ENCODE assay signal across 14 cellular contexts in the genomic region with DNA sequence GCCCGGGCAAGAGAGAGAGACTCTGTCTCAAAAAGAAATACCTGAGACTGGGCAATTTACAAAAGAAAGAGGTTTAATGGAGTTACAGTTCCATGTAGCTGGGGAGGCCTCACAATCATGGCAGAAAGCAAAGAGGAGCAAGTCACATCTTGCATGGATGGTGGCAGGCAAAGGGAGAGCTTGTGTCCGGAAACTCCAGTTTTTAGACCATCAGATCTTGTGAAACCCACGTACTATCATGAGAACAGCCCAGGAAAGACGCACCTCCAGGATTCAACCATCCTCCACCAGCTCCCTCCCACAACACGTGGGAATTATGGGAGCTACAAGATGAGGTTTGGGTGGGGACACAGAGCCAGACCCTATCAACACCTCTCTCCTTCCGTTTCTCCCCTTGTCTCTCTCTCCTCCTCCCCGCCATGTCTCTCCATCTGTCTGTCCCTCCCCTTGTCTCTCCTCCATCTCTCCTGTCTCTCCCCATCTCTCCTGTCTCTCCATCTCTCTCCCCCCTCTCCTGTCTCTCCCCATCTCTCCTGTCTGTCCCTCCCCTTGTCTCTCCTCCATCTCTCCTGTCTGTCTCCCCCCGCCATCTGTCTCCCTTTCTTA. TPM values are rescaled to one million over a fixed set of nuclear protein-coding genes. Genes with fewer than 3 reads are reported as not detected.
DNase-seq lines count a peak whose midpoint lies in the region; ATAC-seq lines count a peak whose summit lies in the region.
"Had no signal": no experiment of that assay in that cellular context is flagged by ENCODE, and none has a peak within 500 bp of the region (broad histone marks: within the 10 kb centered on the region; RNA-seq: fewer than 3 reads in every experiment).

No MANE protein-coding gene starts in this region.

- peak overlapping the region; percentile 21 for H3K9ac ChIP-seq in NT2/D1 (ENCODE audit: insufficient read length, low read depth)

- H3K4me3 ChIP-seq in NT2/D1 (ENCODE audit: insufficient read length, low read depth), result no peak overlapping the region
- H3K4me3 ChIP-seq: adrenal gland, thoracic aorta had no signal

- H3K4me1 ChIP-seq in NT2/D1 (ENCODE audit: insufficient read depth, insufficient read length), result peaks cover 21% of the 10 kb centered on the region

- no peak for DNase-seq in activated T-cell treated with anti-CD3 and anti-CD28 coated beads, Interleukin-2, amount 50 U/mL, for 72 hours
- no peak for DNase-seq in activated T-cell treated with anti-CD3 and anti-CD28 coated beads, Interleukin-2, amount 50 U/mL, for 4 hours
- no peak for DNase-seq in NT2/D1 (ENCODE audit: low read depth, low spot score)
- DNase-seq in activated naive CD8-positive, alpha-beta T cell treated with anti-CD3 and anti-CD28 coated beads, Interleukin-2, amount 50 U/mL, for 24 hours, result no peak
- no peak for DNase-seq in stimulated activated effector memory CD8-positive, alpha-beta T cell treated with anti-CD3 and anti-CD28 coated beads, Interleukin-12 subunit alpha, Interleukin-12 subunit beta, amount 100 ng/mL, for 72 hours (ENCODE audit: low spot score in 2 of 2)
- no peak for DNase-seq in head of caudate nucleus
- DNase-seq: adrenal gland, foreskin fibroblast, naive B cell, NCI-H2081 treated with DMSO at 0.1 percent for 48 hours had no signal

- no peaks in the 10 kb centered on the region for H3K9me3 Mint-ChIP-seq in activated T-cell treated with anti-CD3 and anti-CD28 coated beads, Interleukin-2, amount 50 U/mL, for 72 hours
- no peaks in the 10 kb centered on the region for H3K9me3 Mint-ChIP-seq in activated T-cell treated with anti-CD3 and anti-CD28 coated beads, Interleukin-2, amount 50 U/mL, for 4 hours
- H3K9me3 Mint-ChIP-seq in activated naive CD8-positive, alpha-beta T cell treated with anti-CD3 and anti-CD28 coated beads, Interleukin-2, amount 50 U/mL, for 24 hours, result no peaks in the 10 kb centered on the region
- H3K9me3 Mint-ChIP-seq in stimulated activated effector memory CD8-positive, alpha-beta T cell treated with anti-CD3 and anti-CD28 coated beads, Interleukin-12 subunit alpha, Interleukin-12 subunit beta, amount 100 ng/mL, for 72 hours, result no peaks in the 10 kb centered on the region
- H3K9me3 Mint-ChIP-seq: naive B cell had no signal

- peaks cover 35% of the 10 kb centered on the region for H3K4me1 Mint-ChIP-seq in activated T-cell treated with anti-CD3 and anti-CD28 coated beads, Interleukin-2, amount 50 U/mL, for 72 hours (ENCODE audit: low read depth)
- peaks cover 52% of the 10 kb centered on the region for H3K4me1 Mint-ChIP-seq in activated T-cell treated with anti-CD3 and anti-CD28 coated beads, Interleukin-2, amount 50 U/mL, for 4 hours (ENCODE audit: low read depth)
- H3K4me1 Mint-ChIP-seq in activated naive CD8-positive, alpha-beta T cell treated with anti-CD3 and anti-CD28 coated beads, Interleukin-2, amount 50 U/mL, for 24 hours, result peaks cover 53% of the 10 kb centered on the region
- peaks cover 48% of the 10 kb centered on the region for H3K4me1 Mint-ChIP-seq in stimulated activated effector memory CD8-positive, alpha-beta T cell treated with anti-CD3 and anti-CD28 coated beads, Interleukin-12 subunit alpha, Interleukin-12 subunit beta, amount 100 ng/mL, for 72 hours

- no peak for ATAC-seq in activated T-cell treated with anti-CD3 and anti-CD28 coated beads, Interleukin-2, amount 50 U/mL, for 72 hours (replicated peaks in 1 of 2)
- no peak for ATAC-seq in activated T-cell treated with anti-CD3 and anti-CD28 coated beads, Interleukin-2, amount 50 U/mL, for 4 hours
- ATAC-seq in activated naive CD8-positive, alpha-beta T cell treated with anti-CD3 and anti-CD28 coated beads, Interleukin-2, amount 50 U/mL, for 24 hours, result no peak
- ATAC-seq in stimulated activated effector memory CD8-positive, alpha-beta T cell treated with anti-CD3 and anti-CD28 coated beads, Interleukin-12 subunit alpha, Interleukin-12 subunit beta, amount 100 ng/mL, for 72 hours, result no peak
- ATAC-seq in GM18870 (IDR thresholded peaks at IDR 0.05; ENCODE audit: unreplicated experiment) (no peak), HG02973 (IDR thresholded peaks at IDR 0.05; ENCODE audit: unreplicated experiment) (no peak)
- ATAC-seq: left ventricle myocardium superior had no signal

- no peak overlapping the region for H3K4me3 Mint-ChIP-seq in activated T-cell treated with anti-CD3 and anti-CD28 coated beads, Interleukin-2, amount 50 U/mL, for 72 hours
- no peak overlapping the region for H3K4me3 Mint-ChIP-seq in activated T-cell treated with anti-CD3 and anti-CD28 coated beads, Interleukin-2, amount 50 U/mL, for 4 hours
- H3K4me3 Mint-ChIP-seq in activated naive CD8-positive, alpha-beta T cell treated with anti-CD3 and anti-CD28 coated beads, Interleukin-2, amount 50 U/mL, for 24 hours, result peak overlapping the region; percentile 7
- no peak overlapping the region for H3K4me3 Mint-ChIP-seq in stimulated activated effector memory CD8-positive, alpha-beta T cell treated with anti-CD3 and anti-CD28 coated beads, Interleukin-12 subunit alpha, Interleukin-12 subunit beta, amount 100 ng/mL, for 72 hours

- H3K27ac Mint-ChIP-seq in activated T-cell treated with anti-CD3 and anti-CD28 coated beads, Interleukin-2, amount 50 U/mL, for 72 hours, result peak overlapping the region; percentile 88
- H3K27ac Mint-ChIP-seq in activated naive CD8-positive, alpha-beta T cell treated with anti-CD3 and anti-CD28 coated beads, Interleukin-2, amount 50 U/mL, for 24 hours, result peak overlapping the region; percentile 59
- H3K27ac Mint-ChIP-seq in stimulated activated effector memory CD8-positive, alpha-beta T cell treated with anti-CD3 and anti-CD28 coated beads, Interleukin-12 subunit alpha, Interleukin-12 subunit beta, amount 100 ng/mL, for 72 hours, result peak overlapping the region; percentile 94

- no peaks in the 10 kb centered on the region for H3K27me3 ChIP-seq in NT2/D1 (ENCODE audit: insufficient read depth, insufficient read length)
- H3K27me3 ChIP-seq: adrenal gland had no signal

- intact Hi-C loops in head of caudate nucleus (cut with DNase I), result no loop called here

- H3K36me3 Mint-ChIP-seq in activated T-cell treated with anti-CD3 and anti-CD28 coated beads, Interleukin-2, amount 50 U/mL, for 72 hours (ENCODE audit: insufficient read depth in 2 of 2), result peaks cover 10 to 22% of the 10 kb centered on the region in 2 donors
- peaks cover 21% of the 10 kb centered on the region for H3K36me3 Mint-ChIP-seq in activated T-cell treated with anti-CD3 and anti-CD28 coated beads, Interleukin-2, amount 50 U/mL, for 4 hours (ENCODE audit: insufficient read depth)
- peaks cover 32% of the 10 kb centered on the region for H3K36me3 Mint-ChIP-seq in activated naive CD8-positive, alpha-beta T cell treated with anti-CD3 and anti-CD28 coated beads, Interleukin-2, amount 50 U/mL, for 24 hours (ENCODE audit: low read depth)
- peaks cover 100% of the 10 kb centered on the region for H3K36me3 Mint-ChIP-seq in stimulated activated effector memory CD8-positive, alpha-beta T cell treated with anti-CD3 and anti-CD28 coated beads, Interleukin-12 subunit alpha, Interleukin-12 subunit beta, amount 100 ng/mL, for 72 hours

- H3K36me3 ChIP-seq in NT2/D1 (ENCODE audit: insufficient read depth, insufficient read length, low read length), result peaks cover 82% of the 10 kb centered on the region
- H3K36me3 ChIP-seq: thoracic aorta had no signal

- no peaks in the 10 kb centered on the region for H3K27me3 Mint-ChIP-seq in activated T-cell treated with anti-CD3 and anti-CD28 coated beads, Interleukin-2, amount 50 U/mL, for 72 hours (ENCODE audit: low read depth)
- no peaks in the 10 kb centered on the region for H3K27me3 Mint-ChIP-seq in activated T-cell treated with anti-CD3 and anti-CD28 coated beads, Interleukin-2, amount 50 U/mL, for 4 hours (ENCODE audit: low read depth)
- no peaks in the 10 kb centered on the region for H3K27me3 Mint-ChIP-seq in activated naive CD8-positive, alpha-beta T cell treated with anti-CD3 and anti-CD28 coated beads, Interleukin-2, amount 50 U/mL, for 24 hours
- H3K27me3 Mint-ChIP-seq: naive B cell had no signal

- no peaks in the 10 kb centered on the region for H3K9me3 ChIP-seq in NT2/D1 (ENCODE audit: insufficient read depth, low read length)
- H3K9me3 ChIP-seq: adrenal gland, thoracic aorta had no signal

RNA-seq across cellular contexts. Expression of gene POLR2E, which starts 10.0 kb away (rescaled TPM):
- 100 to 1,000 TPM; 176 to 179 TPM for total RNA-seq in activated T-cell treated with anti-CD3 and anti-CD28 coated beads, Interleukin-2, amount 50 U/mL, for 72 hours
- total RNA-seq in activated T-cell treated with anti-CD3 and anti-CD28 coated beads, Interleukin-2, amount 50 U/mL, for 4 hours, result 100 to 1,000 TPM; 303 to 380 (median 323) TPM

RNA-seq across cellular contexts. Expression of gene ARHGAP45, which starts 18.2 kb away (rescaled TPM):
- total RNA-seq in activated T-cell treated with anti-CD3 and anti-CD28 coated beads, Interleukin-2, amount 50 U/mL, for 72 hours, result 100 to 1,000 TPM; 235 to 236 TPM
- 100 to 1,000 TPM; 128 to 133 (median 133) TPM for total RNA-seq in activated T-cell treated with anti-CD3 and anti-CD28 coated beads, Interleukin-2, amount 50 U/mL, for 4 hours

RNA-seq across cellular contexts. Expression of gene GPX4, which starts 18.6 kb away (rescaled TPM):
- 100 to 1,000 TPM; 251 to 308 TPM for total RNA-seq in activated T-cell treated with anti-CD3 and anti-CD28 coated beads, Interleukin-2, amount 50 U/mL, for 72 hours
- total RNA-seq in activated T-cell treated with anti-CD3 and anti-CD28 coated beads, Interleukin-2, amount 50 U/mL, for 4 hours, result 100 to 1,000 TPM; 148 to 165 (median 162) TPM

RNA-seq across cellular contexts. Expression of gene ABCA7, which starts 45.2 kb away (rescaled TPM):
- total RNA-seq in activated T-cell treated with anti-CD3 and anti-CD28 coated beads, Interleukin-2, amount 50 U/mL, for 72 hours, result 10 to 100 TPM; 34.3 to 37.1 TPM
- 1 to 10 TPM; 7.1 to 8.7 (median 8.6) TPM for total RNA-seq in activated T-cell treated with anti-CD3 and anti-CD28 coated beads, Interleukin-2, amount 50 U/mL, for 4 hours

RNA-seq across cellular contexts. Expression of gene CNN2, which starts 58.7 kb away (rescaled TPM):
- total RNA-seq in activated T-cell treated with anti-CD3 and anti-CD28 coated beads, Interleukin-2, amount 50 U/mL, for 72 hours, result 100 to 1,000 TPM in 1 of 2 donors, 10 to 100 TPM in 1; 98.9 to 124 TPM
- total RNA-seq in activated T-cell treated with anti-CD3 and anti-CD28 coated beads, Interleukin-2, amount 50 U/mL, for 4 hours, result 10 to 100 TPM; 52.3 to 69.3 (median 57.8) TPM
